In the genomic region with DNA sequence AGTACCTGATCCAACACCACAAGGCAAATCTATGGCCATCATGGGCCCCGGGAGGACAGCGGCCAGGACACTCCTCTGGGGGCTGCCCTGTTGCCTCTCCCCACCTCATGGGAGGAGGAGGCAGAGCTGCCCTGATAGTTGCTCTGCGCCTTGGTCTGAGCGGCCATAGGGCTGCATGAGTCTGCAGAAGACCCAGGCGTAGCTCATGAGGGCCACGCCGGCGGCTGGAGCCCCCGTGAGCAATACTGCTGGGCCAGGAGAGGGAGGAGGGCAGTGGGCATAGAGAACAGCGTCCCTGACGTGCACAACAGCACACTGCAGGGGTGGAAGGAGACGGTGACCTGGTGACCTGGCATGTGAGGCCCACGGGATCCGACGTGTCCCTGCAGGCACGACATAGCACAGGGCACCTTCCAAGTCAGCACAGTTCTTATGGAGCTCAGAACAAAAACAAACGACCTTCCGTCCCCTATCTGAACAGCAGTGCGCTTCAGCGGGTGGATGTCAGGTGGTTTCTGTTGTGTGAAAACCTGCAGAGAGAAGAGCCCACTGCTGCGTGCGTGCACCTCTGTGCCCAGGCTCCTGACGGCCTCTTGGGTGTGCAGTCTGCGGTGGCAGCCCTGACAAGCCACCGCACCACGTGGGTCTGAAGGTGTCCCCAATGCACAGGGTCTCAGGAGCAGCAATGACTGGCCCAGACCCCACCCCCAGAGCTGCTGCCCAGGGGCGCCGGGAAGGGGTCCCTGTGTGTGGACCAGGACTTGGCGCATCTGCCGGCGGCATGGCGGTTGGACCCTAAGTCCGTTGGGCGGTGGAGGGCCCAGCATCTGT, we compare ENCODE assay signal across 32 cellular contexts.
"Had no signal": no experiment of that assay in that cellular context is flagged by ENCODE, and none has a peak within 500 bp of the region (broad histone marks: within the 10 kb centered on the region; RNA-seq: fewer than 3 reads in every experiment).

No MANE protein-coding gene starts in this region.

- H3K4me3 ChIP-seq: gastroesophageal sphincter, ovary, skin epidermis, testis, uterus had no signal

- H3K4me3 Mint-ChIP-seq: activated CD4-positive, alpha-beta memory T cell treated with anti-CD3 and anti-CD28 coated beads for 36 hours; activated CD4-positive, alpha-beta T cell treated with anti-CD3 and anti-CD28 coated beads, Interleukin-2, amount 10 ng/mL, durations not matched to agents 24 days and 14 days; activated naive CD4-positive, alpha-beta T cell treated with anti-CD3 and anti-CD28 coated beads for 36 hours; activated T-helper 1 cell treated with anti-CD3 and anti-CD28 coated beads, Interleukin-12 subunit alpha, Interleukin-12 subunit beta, Interleukin-2, Interleukin-4 antibody, amounts not matched to agents 30 ng/mL and 10 ng/mL and 1 ng/mL, durations not matched to agents 14 hours and 24 hours and 36 hours; effector memory CD8-positive, alpha-beta T cell; immature natural killer cell; memory B cell; naive thymus-derived CD8-positive, alpha-beta T cell; T-helper 1 cell treated with Interleukin-12 subunit alpha and Interleukin-12 subunit beta and Interleukin-4 antibody, amounts not matched to agents 30 μg/mL and 1 μg/mL, for 36 hours had no signal

- H3K36me3 ChIP-seq: ovary, uterus had no signal

- H3K9me3 ChIP-seq: gastroesophageal sphincter, neutrophil, ovary, testis, uterus had no signal

- DNase-seq: activated CD4-positive, alpha-beta memory T cell treated with anti-CD3 and anti-CD28 coated beads for 36 hours; activated CD4-positive, alpha-beta T cell treated with anti-CD3 and anti-CD28 coated beads, Interleukin-2, amount 10 ng/mL, durations not matched to agents 24 days and 14 days; activated CD4-positive, CD25-positive, alpha-beta regulatory T cell treated with anti-CD3 and anti-CD28 coated beads, Interleukin-2, amount 50 U/mL, for 72 hours; activated CD8-positive, alpha-beta memory T cell treated with anti-CD3 and anti-CD28 coated beads, Interleukin-2, amount 50 U/mL, for 4 hours; activated effector memory CD4-positive, alpha-beta T cell treated with anti-CD3 and anti-CD28 coated beads, Interleukin-2, amount 50 U/mL, for 16 hours; activated naive CD4-positive, alpha-beta T cell treated with anti-CD3 and anti-CD28 coated beads for 36 hours; activated T-cell treated with anti-CD3 and anti-CD28 coated beads, Interleukin-2, amount 50 U/mL, for 1 hour; amniotic stem cell; cortex of kidney; effector memory CD8-positive, alpha-beta T cell; hypothalamus; immature natural killer cell; kidney; ovary; stimulated activated CD4-positive, alpha-beta T cell treated with anti-CD3 and anti-CD28 coated beads, Interleukin-12 subunit alpha, Interleukin-12 subunit beta, amount 100 ng/mL, for 4 hours; stimulated activated CD4-positive, alpha-beta T cell treated with anti-CD3 and anti-CD28 coated beads, Interleukin-4, amount 100 ng/mL, for 1 hour; stimulated activated naive CD8-positive, alpha-beta T cell treated with anti-CD3 and anti-CD28 coated beads, Interleukin-15, Interleukin-2, amounts not matched to agents 100 U/mL and 50 U/mL, for 24 hours; SW 1271; T1000; testis; trophoblast cell; uterus; WERI-Rb-1 had no signal

- H3K4me1 Mint-ChIP-seq: activated CD4-positive, alpha-beta T cell treated with anti-CD3 and anti-CD28 coated beads, Interleukin-2, amount 10 ng/mL, durations not matched to agents 24 days and 14 days; immature natural killer cell; memory B cell had no signal

- ATAC-seq: effector memory CD8-positive, alpha-beta T cell; gastroesophageal sphincter; naive thymus-derived CD8-positive, alpha-beta T cell; sciatic nerve; stimulated activated naive CD8-positive, alpha-beta T cell treated with anti-CD3 and anti-CD28 coated beads, Interleukin-15, Interleukin-2, amounts not matched to agents 100 U/mL and 50 U/mL, for 24 hours had no signal

- FAIRE-seq: kidney had no signal

- H3K4me1 ChIP-seq: gastroesophageal sphincter, testis, uterus had no signal

- H3K9me3 Mint-ChIP-seq: activated CD4-positive, alpha-beta memory T cell treated with anti-CD3 and anti-CD28 coated beads for 36 hours; activated CD4-positive, alpha-beta T cell treated with anti-CD3 and anti-CD28 coated beads, Interleukin-2, amount 10 ng/mL, durations not matched to agents 24 days and 14 days; activated naive CD4-positive, alpha-beta T cell treated with anti-CD3 and anti-CD28 coated beads for 36 hours; activated T-helper 1 cell treated with anti-CD3 and anti-CD28 coated beads, Interleukin-12 subunit alpha, Interleukin-12 subunit beta, Interleukin-2, Interleukin-4 antibody, amounts not matched to agents 30 ng/mL and 10 ng/mL and 1 ng/mL, durations not matched to agents 14 hours and 24 hours and 36 hours; effector memory CD8-positive, alpha-beta T cell; immature natural killer cell; memory B cell; naive thymus-derived CD8-positive, alpha-beta T cell; T-helper 1 cell treated with Interleukin-12 subunit alpha and Interleukin-12 subunit beta and Interleukin-4 antibody, amounts not matched to agents 30 μg/mL and 1 μg/mL, for 36 hours had no signal

- H3K27me3 ChIP-seq: gastroesophageal sphincter, ovary, testis, uterus had no signal

- H3K27ac Mint-ChIP-seq: activated CD4-positive, alpha-beta memory T cell treated with anti-CD3 and anti-CD28 coated beads for 36 hours; activated CD4-positive, alpha-beta T cell treated with anti-CD3 and anti-CD28 coated beads, Interleukin-2, amount 10 ng/mL, durations not matched to agents 24 days and 14 days; activated naive CD4-positive, alpha-beta T cell treated with anti-CD3 and anti-CD28 coated beads for 36 hours; activated T-helper 1 cell treated with anti-CD3 and anti-CD28 coated beads, Interleukin-12 subunit alpha, Interleukin-12 subunit beta, Interleukin-2, Interleukin-4 antibody, amounts not matched to agents 30 ng/mL and 10 ng/mL and 1 ng/mL, durations not matched to agents 14 hours and 24 hours and 36 hours; effector memory CD8-positive, alpha-beta T cell; immature natural killer cell; memory B cell; naive thymus-derived CD8-positive, alpha-beta T cell; progenitor cell of endocrine pancreas; T-helper 1 cell treated with Interleukin-12 subunit alpha and Interleukin-12 subunit beta and Interleukin-4 antibody, amounts not matched to agents 30 μg/mL and 1 μg/mL, for 36 hours had no signal

- H3K27me3 Mint-ChIP-seq: activated CD4-positive, alpha-beta memory T cell treated with anti-CD3 and anti-CD28 coated beads for 36 hours; activated CD4-positive, alpha-beta T cell treated with anti-CD3 and anti-CD28 coated beads, Interleukin-2, amount 10 ng/mL, durations not matched to agents 24 days and 14 days; effector memory CD8-positive, alpha-beta T cell; memory B cell; naive thymus-derived CD8-positive, alpha-beta T cell; progenitor cell of endocrine pancreas had no signal

- H3K27ac ChIP-seq: gastroesophageal sphincter, neutrophil, ovary, testis, uterus, WERI-Rb-1 had no signal
